Comparison of ENCODE assay signal across 28 cellular contexts in genomic region chr7:127332884-127333283, GRCh38.
"Had no signal": no experiment of that assay in that cellular context is flagged by ENCODE, and none has a peak within 500 bp of the region (broad histone marks: within the 10 kb centered on the region; RNA-seq: fewer than 3 reads in every experiment).

No MANE protein-coding gene starts in this region.

- ATAC-seq: naive thymus-derived CD8-positive, alpha-beta T cell; natural killer cell treated with Interleukin-12 subunit alpha and Interleukin-12 subunit beta and Interleukin-15 and Interleukin-18, amount 100 ng/mL, for 72 hours; pancreas; right cardiac atrium; sciatic nerve; stimulated activated memory B cell treated with anti-CD40 and anti-IgM and Interleukin-4, amounts not matched to agents 10 μg/mL and 1 μg/mL and 100 μg/mL, for 72 hours; stimulated activated naive CD8-positive, alpha-beta T cell treated with anti-CD3 and anti-CD28 coated beads, Interleukin-15, amount 100 ng/mL, for 72 hours; stimulated activated naive CD8-positive, alpha-beta T cell treated with anti-CD3 and anti-CD28 coated beads, Interleukin-15, Interleukin-2, amounts not matched to agents 100 U/mL and 50 U/mL, for 24 hours; upper lobe of right lung had no signal

- FAIRE-seq: pancreas had no signal

- H3K27ac ChIP-seq: neutrophil, pancreas, prostate gland, skin epidermis, spleen, suprapubic skin, testis, tibial artery, transverse colon, upper lobe of right lung, uterus had no signal

- H3K27me3 ChIP-seq: pancreas, testis, tibial artery, transverse colon, upper lobe of right lung, uterus had no signal

- H3K4me3 ChIP-seq: pancreas, prostate gland, skin epidermis, smooth muscle cell, spleen, suprapubic skin, testis, tibial artery, transverse colon, upper lobe of right lung, uterus had no signal

- DNase-seq: naive thymus-derived CD8-positive, alpha-beta T cell; nephron progenitor cell; nucleus accumbens; pancreas; right cardiac atrium; spleen; stimulated activated CD4-positive, alpha-beta T cell treated with anti-CD3 and anti-CD28 coated beads, Interleukin-12 subunit alpha, Interleukin-12 subunit beta, amount 100 ng/mL, for 4 hours; stimulated activated CD4-positive, alpha-beta T cell treated with anti-CD3 and anti-CD28 coated beads, Interleukin-1b, Interleukin-23, amount 100 ng/mL, for 48 hours; stimulated activated CD4-positive, alpha-beta T cell treated with anti-CD3 and anti-CD28 coated beads, Interleukin-4, amount 100 ng/mL, for 1 hour; stimulated activated CD4-positive, alpha-beta T cell treated with anti-CD3 and anti-CD28 coated beads, Interleukin-4, amount 100 ng/mL, for 4 hours; stimulated activated CD8-positive, alpha-beta memory T cell treated with anti-CD3 and anti-CD28 coated beads, Interleukin-4, amount 100 ng/mL, for 48 hours; stimulated activated naive CD4-positive, alpha-beta T cell; stimulated activated naive CD8-positive, alpha-beta T cell treated with anti-CD3 and anti-CD28 coated beads, Interleukin-15, amount 100 ng/mL, for 72 hours; stimulated activated naive CD8-positive, alpha-beta T cell treated with anti-CD3 and anti-CD28 coated beads, Interleukin-15, Interleukin-2, amounts not matched to agents 100 U/mL and 50 U/mL, for 24 hours; substantia nigra; testis; tibial artery; transverse colon; upper lobe of right lung; uterus had no signal

- H3K9me3 ChIP-seq: neutrophil, pancreas, prostate gland, suprapubic skin, testis, tibial artery, transverse colon, upper lobe of right lung, uterus had no signal

- H3K4me2 ChIP-seq: smooth muscle cell had no signal

- H3K36me3 ChIP-seq: neutrophil, pancreas, prostate gland, spleen, suprapubic skin, tibial artery, transverse colon, upper lobe of right lung, uterus had no signal

- H3K4me1 ChIP-seq: pancreas, prostate gland, spleen, suprapubic skin, testis, tibial artery, upper lobe of right lung, uterus had no signal
